ENCODE assay signal across 22 cellular contexts in the genomic region with DNA sequence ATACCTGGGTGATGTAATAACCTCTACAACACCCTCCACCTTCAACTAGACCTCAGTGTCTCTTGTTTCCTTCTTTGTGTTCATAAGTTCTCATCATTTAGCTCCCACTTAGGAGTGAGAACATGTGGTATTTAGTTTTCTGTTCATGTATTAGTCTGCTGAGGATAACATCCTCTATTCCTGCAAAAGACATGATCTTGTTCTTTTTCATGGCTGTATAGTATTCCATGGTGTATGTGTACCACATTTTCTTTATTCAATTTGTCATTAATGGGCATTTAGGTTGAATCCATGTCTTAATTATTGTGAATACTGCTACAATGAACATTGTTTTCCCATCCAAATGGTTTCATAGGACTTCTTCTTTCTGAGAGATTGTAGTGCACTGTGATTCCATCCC.
DNase-seq lines count a peak whose midpoint lies in the region; ATAC-seq, FAIRE-seq and TF ChIP-seq lines count a peak whose summit lies in the region.
"Had no signal": no experiment of that assay in that cellular context is flagged by ENCODE, and none has a peak within 500 bp of the region (broad histone marks: within the 10 kb centered on the region; RNA-seq: fewer than 3 reads in every experiment).

No MANE protein-coding gene starts in this region.

- H3K56ac ChIP-seq in H1 (replicated peaks; ENCODE audit: insufficient read length, low read depth, low read length), result no peak overlapping the region

- no peaks in the 10 kb centered on the region for H3K27me3 Mint-ChIP-seq in WTC11 (ENCODE audit: low read depth)
- no peaks in the 10 kb centered on the region for H3K27me3 Mint-ChIP-seq in Calu3 (ENCODE audit: unreplicated experiment)
- H3K27me3 Mint-ChIP-seq: CD4-positive, alpha-beta memory T cell; CD4-positive, CD25-positive, alpha-beta regulatory T cell; CD8-positive, alpha-beta memory T cell had no signal

- TF ChIP-seq EP300 in SK-N-SH (IDR thresholded peaks at IDR 0.05; ENCODE audit: borderline replicate concordance in 1 of 2, low read depth in 1 of 2, low read length in 1 of 2) (no peak), H1 (IDR thresholded peaks at IDR 0.05; ENCODE audit: borderline replicate concordance in 1 of 2, low read depth in 2 of 2, low read length in 2 of 2) (no peak)

- no peak overlapping the region for H4K8ac ChIP-seq in H1 (ENCODE audit: extremely low read depth, insufficient read depth, low read length)

- no peaks in the 10 kb centered on the region for H3K36me3 Mint-ChIP-seq in WTC11
- H3K36me3 Mint-ChIP-seq in Calu3 (ENCODE audit: insufficient read depth, unreplicated experiment), result no peaks in the 10 kb centered on the region
- H3K36me3 Mint-ChIP-seq: CD14-positive monocyte; CD4-positive, alpha-beta memory T cell; CD4-positive, CD25-positive, alpha-beta regulatory T cell; CD8-positive, alpha-beta memory T cell had no signal

- no peak overlapping the region for H4K91ac ChIP-seq in H1 (replicated peaks; ENCODE audit: insufficient read length, low read length)

- H2BK120ac ChIP-seq in H1 (replicated peaks; ENCODE audit: low read depth, low read length), result no peak overlapping the region

- DNase-seq in SK-N-SH (no peak), MM.1S (no peak), WTC11 (ENCODE audit: low spot score) (no peak), H1 (ENCODE audit: low read depth in 1 of 2, low spot score in 2 of 2) (no peak), Calu3 (no peak), heart left ventricle (no peak)
- DNase-seq: ACHN; BE2C; C1 segment of cervical spinal cord; CD4-positive, alpha-beta memory T cell; CD4-positive, CD25-positive, alpha-beta regulatory T cell; CD8-positive, alpha-beta memory T cell; COR-L47; DMS79 treated with DMSO at 0.1 percent for 48 hours; GF-D8 had no signal

- no peak overlapping the region for H3K4ac ChIP-seq in H1 (replicated peaks; ENCODE audit: insufficient read length, low read depth, low read length)

- ATAC-seq in SK-N-SH treated with all-trans-retinoic acid at 6 μM for 48 hours (no peak), WTC11 (no peak), HG02571 (IDR thresholded peaks at IDR 0.05; ENCODE audit: unreplicated experiment) (no peak), heart left ventricle (no peak)

- H3K23ac ChIP-seq in H1 (ENCODE audit: insufficient read length), result no peak overlapping the region

- no peak overlapping the region for H3K9ac ChIP-seq in SK-N-SH
- H3K9ac ChIP-seq in MM.1S (ENCODE audit: low read length), result no peak overlapping the region
- H3K9ac ChIP-seq in H1 (replicated peaks in 1 of 4; ENCODE audit: extremely low read depth in 1 of 4, low read depth in 3 of 4, low read length in 3 of 4), result no peak overlapping the region
- H3K9ac ChIP-seq: BLaER1 had no signal

- H3K27ac Mint-ChIP-seq in WTC11 (no peak overlapping the region), Calu3 (ENCODE audit: unreplicated experiment) (no peak overlapping the region)
- H3K27ac Mint-ChIP-seq: CD14-positive monocyte; CD4-positive, alpha-beta memory T cell; CD4-positive, CD25-positive, alpha-beta regulatory T cell; CD8-positive, alpha-beta memory T cell had no signal

- no peak overlapping the region for H2AFZ ChIP-seq in SK-N-SH (ENCODE audit: low read depth)
- H2AFZ ChIP-seq in MM.1S (ENCODE audit: low read length), result no peak overlapping the region
- no peak overlapping the region for H2AFZ ChIP-seq in H1 (ENCODE audit: low read length)

- H3K4me1 Mint-ChIP-seq in WTC11 (peaks cover 8% of the 10 kb centered on the region), Calu3 (ENCODE audit: low read depth, unreplicated experiment) (peaks cover 34% of the 10 kb centered on the region)
- H3K4me1 Mint-ChIP-seq: CD14-positive monocyte; CD4-positive, alpha-beta memory T cell; CD4-positive, CD25-positive, alpha-beta regulatory T cell; CD8-positive, alpha-beta memory T cell had no signal

- no peaks in the 10 kb centered on the region for H3K79me1 ChIP-seq in H1 (ENCODE audit: low read depth, low read length)

- H3K27ac ChIP-seq in SK-N-SH (ENCODE audit: low read depth in 2 of 2, low read length in 1 of 2) (no peak overlapping the region; a peak in 1 of 4 replicates), MM.1S (ENCODE audit: low read length) (peak overlapping the region; percentile 13; the same call in 1 of the 2 replicates), H1 (ENCODE audit: low read depth, low read length) (no peak overlapping the region), heart left ventricle (no peak overlapping the region)
- H3K27ac ChIP-seq: BLaER1 had no signal

- no peak overlapping the region for H2BK5ac ChIP-seq in H1 (ENCODE audit: low read depth, low read length)

- no peak overlapping the region for H3K4me3 ChIP-seq in SK-N-SH (ENCODE audit: low read depth in 2 of 2, low read length in 1 of 2)
- H3K4me3 ChIP-seq in MM.1S (ENCODE audit: low read length), result no peak overlapping the region
- no peak overlapping the region for H3K4me3 ChIP-seq in H1 (ENCODE audit: extremely low read depth in 1 of 4, insufficient read depth in 2 of 4, low read depth in 3 of 4, low read length in 4 of 4)
- H3K4me3 ChIP-seq in heart left ventricle, result no peak overlapping the region
- H3K4me3 ChIP-seq: BLaER1 had no signal

- TF ChIP-seq POLR2A in H1 (IDR thresholded peaks at IDR 0.05; ENCODE audit: control extremely low read depth in 1 of 2, low read depth in 2 of 2, low read length in 2 of 2), result no peak
- no peak for TF ChIP-seq POLR2A in heart left ventricle (IDR thresholded peaks at IDR 0.05)

- H3K9me2 ChIP-seq in SK-N-SH, result no peaks in the 10 kb centered on the region
- H3K9me2 ChIP-seq in MM.1S (replicated peaks; ENCODE audit: insufficient read depth, low read length), result no peaks in the 10 kb centered on the region

- H3K4me1 ChIP-seq in SK-N-SH (ENCODE audit: control insufficient read depth in 1 of 2, insufficient read depth in 2 of 2, low read depth in 1 of 2, low read length in 1 of 2), result peaks cover 0 to 7% of the 10 kb centered on the region in 2 experiments; a peak in 3 of 4 replicates
- peaks cover 29% of the 10 kb centered on the region for H3K4me1 ChIP-seq in MM.1S (ENCODE audit: low read length)
- peaks cover 0 to 4% (median 0%) of the 10 kb centered on the region in 4 experiments; a peak in 1 of 7 replicates for H3K4me1 ChIP-seq in H1 (replicated peaks in 1 of 4; ENCODE audit: control insufficient read depth in 3 of 4, insufficient read depth in 4 of 4, low read length in 3 of 4)
- H3K4me1 ChIP-seq in heart left ventricle, result no peaks in the 10 kb centered on the region
- H3K4me1 ChIP-seq: BLaER1 had no signal

- no peaks in the 10 kb centered on the region for H3K23me2 ChIP-seq in H1 (ENCODE audit: low read depth, low read length)

- H3K36me3 ChIP-seq in SK-N-SH (replicated peaks in 1 of 2; ENCODE audit: control insufficient read depth in 1 of 2, insufficient read depth in 2 of 2, low read length in 1 of 2) (no peaks in the 10 kb centered on the region), MM.1S (replicated peaks; ENCODE audit: insufficient read depth, low read length) (no peaks in the 10 kb centered on the region), H1 (ENCODE audit: control insufficient read depth in 2 of 4, insufficient read depth in 4 of 4, low read length in 3 of 4) (no peaks in the 10 kb centered on the region), heart left ventricle (no peaks in the 10 kb centered on the region)
- H3K36me3 ChIP-seq: BE2C, BLaER1 had no signal

- no peak overlapping the region for H3K18ac ChIP-seq in H1 (ENCODE audit: extremely low read depth, low read length)

- no peak overlapping the region for H4K5ac ChIP-seq in H1 (ENCODE audit: insufficient read length, low read depth, low read length)

- POLR2A ChIA-PET in SK-N-SH (lab: Yijun Ruan, JAX), result no interaction called here
- POLR2A ChIA-PET in WTC11 (lab: Charles Lee), result no interaction called here
- POLR2A ChIA-PET in H1 (lab: Charles Lee; ENCODE audit: partially characterized antibody), result no interaction called here

- TF ChIP-seq RAD21 in SK-N-SH (IDR thresholded peaks at IDR 0.05; ENCODE audit: low read length) (no peak), H1 (IDR thresholded peaks at IDR 0.05 in 1 of 2, conservative IDR thresholded peaks at IDR 0.05 in 1 of 2; ENCODE audit: low read depth in 2 of 2, low read length in 2 of 2) (no peak)

- no peak overlapping the region for H2BK20ac ChIP-seq in H1 (ENCODE audit: low read length)

- BruUV-seq in Calu3 (replicated peaks; lab: Mats Ljungman, UMichigan), result no TSS peak

- H4K20me1 ChIP-seq in SK-N-SH (ENCODE audit: insufficient read depth) (no peaks in the 10 kb centered on the region), MM.1S (ENCODE audit: insufficient read depth, low read length) (no peaks in the 10 kb centered on the region), H1 (replicated peaks in 1 of 2; ENCODE audit: control insufficient read depth in 1 of 2, insufficient read depth in 2 of 2, low read length in 2 of 2) (no peaks in the 10 kb centered on the region)
- H4K20me1 ChIP-seq: BLaER1 had no signal

- no peak overlapping the region for H2BK12ac ChIP-seq in H1 (ENCODE audit: low read depth, low read length)

- H3K27me3 ChIP-seq in SK-N-SH (ENCODE audit: insufficient read depth) (no peaks in the 10 kb centered on the region), MM.1S (replicated peaks; ENCODE audit: insufficient read depth, low read length) (no peaks in the 10 kb centered on the region), H1 (replicated peaks in 1 of 4; ENCODE audit: control insufficient read depth in 3 of 4, extremely low read depth in 1 of 4, insufficient read depth in 3 of 4, low read length in 3 of 4) (no peaks in the 10 kb centered on the region), heart left ventricle (no peaks in the 10 kb centered on the region)
- H3K27me3 ChIP-seq: BE2C had no signal

- FAIRE-seq in H1 (lab: Jason Lieb, UNC), result no peak
- FAIRE-seq: D721Med, G401.6, GM12891 had no signal

- H3K79me2 ChIP-seq in SK-N-SH (ENCODE audit: insufficient read depth), result no peaks in the 10 kb centered on the region
- no peaks in the 10 kb centered on the region for H3K79me2 ChIP-seq in MM.1S (ENCODE audit: low read length)
- H3K79me2 ChIP-seq in H1 (ENCODE audit: control insufficient read depth in 1 of 2, insufficient read depth in 2 of 2, low read length in 2 of 2), result no peaks in the 10 kb centered on the region

- peaks cover 9% of the 10 kb centered on the region for H3K9me3 Mint-ChIP-seq in WTC11
- H3K9me3 Mint-ChIP-seq in Calu3 (ENCODE audit: low read depth, unreplicated experiment), result no peaks in the 10 kb centered on the region
- H3K9me3 Mint-ChIP-seq: CD14-positive monocyte had no signal

- CTCF ChIA-PET in SK-N-SH (lab: Yijun Ruan, JAX), result interaction anchor here (1.0 to 1.1 kb wide), 2 partner anchors 16 to 92 kb away, joined by 3 read pairs; no protein-coding TSS in a partner anchor
- CTCF ChIA-PET in WTC11 (lab: Charles Lee), result no interaction called here
- CTCF ChIA-PET in H1 (lab: Charles Lee; ENCODE audit: partially characterized antibody), result interaction anchor here (0.8 to 1.0 kb wide), 2 partner anchors 39 kb away, joined by 4 to 7 read pairs; no protein-coding TSS in a partner anchor
- CTCF ChIA-PET in Calu3 (lab: Charles Lee), result no interaction called here

- H3K9me3 ChIP-seq in SK-N-SH (no peaks in the 10 kb centered on the region), MM.1S (replicated peaks; ENCODE audit: insufficient read depth, low read length) (no peaks in the 10 kb centered on the region), H1 (ENCODE audit: insufficient read depth in 2 of 2, low read depth in 1 of 2, low read length in 1 of 2) (no peaks in the 10 kb centered on the region), heart left ventricle (peaks cover 0 to 6% (median 0%) of the 10 kb centered on the region in 12 donors)
- H3K9me3 ChIP-seq: BE2C, BLaER1 had no signal

- TF ChIP-seq CTCF in SK-N-SH (IDR thresholded peaks at IDR 0.05) (no peak), MM.1S (IDR thresholded peaks at IDR 0.05; ENCODE audit: low read length) (no peak), WTC11 (IDR thresholded peaks at IDR 0.05) (no peak), H1 (IDR thresholded peaks at IDR 0.05; ENCODE audit: control extremely low read depth in 1 of 3, insufficient read depth in 1 of 3, low read depth in 1 of 3, low read length in 3 of 3) (no peak), Calu3 (IDR thresholded peaks at IDR 0.05; ENCODE audit: unreplicated experiment) (no peak), heart left ventricle (IDR thresholded peaks at IDR 0.05) (no peak)

- H3K4me3 Mint-ChIP-seq in WTC11 (no peak overlapping the region), Calu3 (ENCODE audit: low read depth, unreplicated experiment) (no peak overlapping the region)
- H3K4me3 Mint-ChIP-seq: CD14-positive monocyte; CD4-positive, alpha-beta memory T cell; CD4-positive, CD25-positive, alpha-beta regulatory T cell; CD8-positive, alpha-beta memory T cell had no signal

- H3K4me2 ChIP-seq in SK-N-SH (no peak overlapping the region), MM.1S (ENCODE audit: low read depth, low read length) (peak overlapping the region; percentile 30; the same call in 1 of the 2 replicates), H1 (ENCODE audit: insufficient read depth in 1 of 2, low read depth in 2 of 2, low read length in 2 of 2) (no peak overlapping the region)
- H3K4me2 ChIP-seq: BLaER1 had no signal

- no peak overlapping the region for H3K14ac ChIP-seq in H1 (ENCODE audit: insufficient read length)

- H3F3A ChIP-seq in SK-N-SH (replicated peaks; ENCODE audit: insufficient read depth), result peaks cover 9% of the 10 kb centered on the region
- H3F3A ChIP-seq in MM.1S (ENCODE audit: insufficient read depth, low read length), result peaks cover 12% of the 10 kb centered on the region

- no peak overlapping the region for H2AK5ac ChIP-seq in H1 (ENCODE audit: low read depth, low read length)

- intact Hi-C loops in Calu3 (cut with micrococcal nuclease; ENCODE audit: unreplicated experiment), result loop anchor here (2.0 to 5.0 kb wide), 2 partner anchors 40 to 328 kb away; no protein-coding TSS in a partner anchor
- intact Hi-C loops in heart left ventricle (cut with DNase I), result no loop called here

- H2BK15ac ChIP-seq in H1 (ENCODE audit: low read length), result no peak overlapping the region

Comparison
In these comparisons a context has a peak if more than half of its experiments do, and no peak if none do; other contexts are left out.
1. CTCF ChIA-PET loops: an anchor here in SK-N-SH (1.0 to 1.1 kb wide) and H1 (0.8 to 1.0 kb wide); none called in WTC11 and Calu3.